ENCODE assay signal across 1 cellular context in genomic region chr1:26053718-26054572, GRCh38.
TF ChIP-seq lines count a peak whose summit lies in the region.

No MANE protein-coding gene starts in this region.

TF ChIP-seq in H1, 55 proteins besides CTCF, POLR2A, EP300 and RAD21:
- no peak for TF ChIP-seq CEBPB (IDR thresholded peaks at IDR 0.05; ENCODE audit: low read depth, low read length)
